ENCODE assay signal across 9 cellular contexts in the genomic region with DNA sequence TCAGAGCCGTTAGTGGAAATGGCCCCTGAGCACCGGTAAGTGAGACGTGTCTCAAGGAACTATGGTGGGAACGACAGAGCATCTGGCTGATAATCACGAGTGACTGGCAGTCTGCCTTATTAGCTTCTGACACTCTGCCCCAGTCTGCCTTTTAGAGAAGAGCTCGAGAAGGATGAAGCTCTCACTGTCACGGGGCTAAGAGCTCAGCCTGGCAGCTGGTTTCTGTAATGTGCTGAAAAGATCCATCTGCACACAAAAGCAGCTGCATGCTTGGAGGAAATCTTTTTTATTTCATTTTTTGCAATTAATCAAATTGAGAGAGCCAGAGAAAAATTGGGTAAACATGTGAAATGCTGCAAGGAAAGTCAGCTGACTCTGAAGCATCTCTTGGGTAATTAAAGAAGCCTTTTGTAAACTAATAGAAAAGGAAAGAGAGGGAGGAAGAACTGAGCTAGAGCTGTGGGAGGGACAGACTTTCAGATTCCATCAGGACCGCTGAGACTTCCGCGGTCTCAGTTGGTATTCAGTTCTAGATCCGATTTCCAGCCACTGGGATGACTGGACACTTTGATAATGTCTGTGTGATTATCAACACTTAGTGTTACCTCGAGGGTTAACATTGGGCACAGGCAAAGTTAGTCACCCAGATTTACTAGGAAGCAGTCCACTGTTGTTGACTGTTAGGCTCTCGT. TPM values are rescaled to one million over a fixed set of nuclear protein-coding genes. Genes with fewer than 3 reads are reported as not detected.
DNase-seq lines count a peak whose midpoint lies in the region; ATAC-seq, FAIRE-seq and TF ChIP-seq lines count a peak whose summit lies in the region.
"Had no signal": no experiment of that assay in that cellular context is flagged by ENCODE, and none has a peak within 500 bp of the region (broad histone marks: within the 10 kb centered on the region; RNA-seq: fewer than 3 reads in every experiment).

No MANE protein-coding gene starts in this region.

- no peak for TF ChIP-seq EP300 in suprapubic skin (IDR thresholded peaks at IDR 0.05)

- no peak for FAIRE-seq in frontal cortex (lab: Jason Lieb, UNC)

- TF ChIP-seq POLR2A in suprapubic skin (IDR thresholded peaks at IDR 0.05): no peak

- H3K9me3 ChIP-seq in ascending aorta (no peaks in the 10 kb centered on the region), suprapubic skin (no peaks in the 10 kb centered on the region)

- TF ChIP-seq CTCF in ascending aorta (IDR thresholded peaks at IDR 0.05) (no peak), suprapubic skin (IDR thresholded peaks at IDR 0.05) (no peak)

- H3K36me3 ChIP-seq in ascending aorta: peaks cover 0 to 2% of the 10 kb centered on the region in 2 donors
- H3K36me3 ChIP-seq in suprapubic skin: no peaks in the 10 kb centered on the region

- DNase-seq in DMS79 treated with DMSO at 0.1 percent for 48 hours (lab: John Stamatoyannopoulos, UW): peak; percentile 44
- no peak for DNase-seq in DMS79 (lab: John Stamatoyannopoulos, UW)
- peak; percentile 16 for DNase-seq in NAMALWA (ENCODE audit: low spot score)
- DNase-seq in ascending aorta (ENCODE audit: low spot score in 2 of 2): no peak
- no peak for DNase-seq in left lobe of liver (ENCODE audit: low spot score)
- DNase-seq in suprapubic skin (ENCODE audit: low spot score in 2 of 2): no peak
- DNase-seq in frontal cortex (ENCODE audit: low spot score in 2 of 2): no peak

- H3K4me1 ChIP-seq in ascending aorta (peaks cover 4 to 23% of the 10 kb centered on the region in 2 donors), suprapubic skin (peaks cover 86% of the 10 kb centered on the region)

- intact Hi-C loops in ascending aorta (cut with DNase I): no loop called here

- H3K4me3 ChIP-seq in ascending aorta (peak overlapping the region in 1 of 2 donors; percentile 27), suprapubic skin (no peak overlapping the region)

- WGBS in suprapubic skin: 30% methylated on average over 13 of the region's 13 CpGs

- ATAC-seq in GM21723 (IDR thresholded peaks at IDR 0.05; ENCODE audit: unreplicated experiment): peak; percentile 35
- ATAC-seq in left lobe of liver: peak; percentile 11

- H3K27me3 ChIP-seq in ascending aorta: no peaks in the 10 kb centered on the region
- no peaks in the 10 kb centered on the region for H3K27me3 ChIP-seq in suprapubic skin

- H3K27ac ChIP-seq in ascending aorta (peak overlapping the region; percentile 61 to 69), suprapubic skin (peak overlapping the region; percentile 80)
- H3K27ac ChIP-seq: 22Rv1 had no signal

RNA-seq across cellular contexts. Expression of a gene that starts 24.4 kb away (rescaled TPM):
- 8.1 TPM for total RNA-seq in ascending aorta
- 24.1 TPM for total RNA-seq in left lobe of liver
- 100 to 1,000 TPM in 1 of 4 donors, 10 to 100 TPM in 3; 37.0 to 100 (median 69.3) TPM for total RNA-seq in suprapubic skin
- 7.7 TPM for total RNA-seq in frontal cortex

Comparison
In these comparisons a context has a peak if more than half of its experiments do, and no peak if none do; other contexts are left out.
1. DNase-seq: peak in DMS79 treated with DMSO at 0.1 percent for 48 hours (single experiment) and NAMALWA (single experiment); none in DMS79 (single experiment), ascending aorta (0 of 2), left lobe of liver (single experiment), suprapubic skin (0 of 2) and frontal cortex (0 of 2).